13 cellular contexts compared by ENCODE assay signal in the genomic region with DNA sequence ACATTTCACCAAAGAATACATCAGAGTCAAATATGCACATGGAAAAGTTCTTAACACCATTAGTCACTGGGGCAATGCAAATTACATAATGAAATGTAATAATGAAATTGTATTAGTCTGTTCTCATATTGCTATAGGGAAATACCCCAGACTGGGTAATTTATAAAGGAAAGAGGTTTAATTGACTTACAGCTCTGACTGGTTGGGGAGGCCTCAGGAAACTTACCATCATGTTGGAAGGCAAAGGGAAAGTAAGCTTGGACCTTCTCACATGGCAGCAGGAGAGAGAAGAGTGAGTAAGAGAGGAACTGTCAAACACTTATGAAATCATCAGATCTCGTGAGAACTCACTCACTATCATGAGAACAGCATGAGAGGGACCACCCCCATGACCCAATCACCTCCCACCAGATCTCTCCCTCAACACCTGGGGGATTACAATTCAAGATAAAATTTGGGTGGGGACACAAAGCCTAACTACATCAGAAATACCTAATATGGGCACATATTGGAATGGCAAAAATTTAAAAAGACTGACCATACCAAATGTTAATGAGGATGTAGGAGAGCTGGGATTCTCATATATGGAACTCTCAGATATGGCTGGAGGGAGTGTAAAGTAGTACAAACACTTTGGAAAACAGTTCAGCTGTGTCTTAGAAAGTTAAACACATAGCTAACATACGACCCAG.
DNase-seq lines count a peak whose midpoint lies in the region; ATAC-seq, FAIRE-seq and TF ChIP-seq lines count a peak whose summit lies in the region.
"Had no signal": no experiment of that assay in that cellular context is flagged by ENCODE, and none has a peak within 500 bp of the region (broad histone marks: within the 10 kb centered on the region; RNA-seq: fewer than 3 reads in every experiment).

No MANE protein-coding gene starts in this region.

- no peak overlapping the region for H3K4me3 Mint-ChIP-seq in activated CD4-positive, alpha-beta T cell treated with anti-CD3 and anti-CD28 coated beads for 36 hours
- H3K4me3 Mint-ChIP-seq in HFFc6 = peak overlapping the region; percentile 1; the same call in 1 of the 2 replicates
- H3K4me3 Mint-ChIP-seq: neural progenitor cell had no signal

- no peak overlapping the region for H3K4me2 ChIP-seq in mesenchymal stem cell (ENCODE audit: low read length, poor library complexity, severe bottlenecking)
- H3K4me2 ChIP-seq: neural progenitor cell, PC-9 had no signal

- H3K4me1 ChIP-seq in mesenchymal stem cell (ENCODE audit: control insufficient read depth, insufficient read depth, low read depth, low read length) (peaks cover 3% of the 10 kb centered on the region), tibial artery (peaks cover 0 to 34% (median 10%) of the 10 kb centered on the region in 4 donors)
- H3K4me1 ChIP-seq: neural progenitor cell, testis had no signal

- no peak overlapping the region for H3K4ac ChIP-seq in mesenchymal stem cell (ENCODE audit: low read depth in 1 of 2, low read length in 2 of 2)

- no peaks in the 10 kb centered on the region for H3K79me1 ChIP-seq in mesenchymal stem cell (replicated peaks; ENCODE audit: low read length, poor library complexity, severe bottlenecking)

- H3K27me3 ChIP-seq in mesenchymal stem cell (ENCODE audit: control insufficient read depth in 1 of 2, insufficient read depth in 1 of 2, low read length in 2 of 2) (no peaks in the 10 kb centered on the region), tibial artery (no peaks in the 10 kb centered on the region)
- H3K27me3 ChIP-seq: neural progenitor cell, testis had no signal

- peak; percentile 25 for ATAC-seq in activated CD4-positive, alpha-beta T cell treated with anti-CD3 and anti-CD28 coated beads for 36 hours
- no peak for ATAC-seq in Right ventricle myocardium superior (ENCODE audit: poor library complexity)

- H3K14ac ChIP-seq in mesenchymal stem cell (ENCODE audit: low read length in 2 of 2) = no peak overlapping the region

- H2BK120ac ChIP-seq in mesenchymal stem cell (ENCODE audit: low read depth, low read length) = no peak overlapping the region

- no peak overlapping the region for H4K8ac ChIP-seq in mesenchymal stem cell (ENCODE audit: low read length)

- no peak for FAIRE-seq in urothelium cell line (lab: Jason Lieb, UNC)
- FAIRE-seq: D721Med had no signal

- no CpG with 5 or more reads among the region's 2 CpGs for WGBS in mesenchymal stem cell

- H3K36me3 ChIP-seq in mesenchymal stem cell (ENCODE audit: control insufficient read depth in 1 of 2, insufficient read depth in 2 of 2, low read depth in 1 of 2, low read length in 2 of 2) (no peaks in the 10 kb centered on the region), tibial artery (no peaks in the 10 kb centered on the region)
- H3K36me3 ChIP-seq: neural progenitor cell had no signal

- no peak overlapping the region for H2BK15ac ChIP-seq in mesenchymal stem cell (ENCODE audit: low read depth, poor library complexity, severe bottlenecking)

- POLR2A ChIA-PET in activated CD4-positive, alpha-beta T cell treated with anti-CD3 and anti-CD28 coated beads for 36 hours (lab: Charles Lee) = no interaction called here

- intact Hi-C loops in activated CD4-positive, alpha-beta T cell treated with anti-CD3 and anti-CD28 coated beads for 36 hours (cut with DNase I, micrococcal nuclease) = no loop called here
- intact Hi-C loops in Right ventricle myocardium superior (cut with DNase I) = no loop called here
- intact Hi-C loops in tibial artery (cut with DNase I; ENCODE audit: low total_unique reads) = no loop called here

- no peak overlapping the region for H2AFZ ChIP-seq in mesenchymal stem cell (ENCODE audit: low read depth, low read length)
- H2AFZ ChIP-seq: neural progenitor cell, PC-9 had no signal

- H3K9me3 ChIP-seq in mesenchymal stem cell (ENCODE audit: control insufficient read depth, low read length) = peaks cover 19% of the 10 kb centered on the region
- H3K9me3 ChIP-seq in tibial artery = no peaks in the 10 kb centered on the region
- H3K9me3 ChIP-seq: testis had no signal

- H2BK12ac ChIP-seq in mesenchymal stem cell (ENCODE audit: low read length in 2 of 2) = no peak overlapping the region

- CTCF ChIA-PET in activated CD4-positive, alpha-beta T cell treated with anti-CD3 and anti-CD28 coated beads for 36 hours (lab: Charles Lee) = interaction anchor here (1.0 to 1.2 kb wide), 2 partner anchors 33 to 99 kb away, joined by 3 read pairs; no protein-coding TSS in a partner anchor

- H2BK5ac ChIP-seq in mesenchymal stem cell (ENCODE audit: low read depth, low read length, poor library complexity, severe bottlenecking) = no peak overlapping the region

- H3K9ac ChIP-seq in mesenchymal stem cell (ENCODE audit: low read length) = no peak overlapping the region
- H3K9ac ChIP-seq: neural progenitor cell had no signal

- no peak overlapping the region for H4K91ac ChIP-seq in mesenchymal stem cell (ENCODE audit: low read length)

- H3K4me3 ChIP-seq in mesenchymal stem cell (ENCODE audit: insufficient read depth in 1 of 2, low read depth in 1 of 2, low read length in 2 of 2) = no peak overlapping the region
- no peak overlapping the region for H3K4me3 ChIP-seq in tibial artery
- H3K4me3 ChIP-seq: neural progenitor cell, PC-9, testis had no signal

- H3K27ac ChIP-seq in mesenchymal stem cell (ENCODE audit: low read length, poor library complexity, severe bottlenecking) (no peak overlapping the region), tibial artery (no peak overlapping the region)
- H3K27ac ChIP-seq: neural progenitor cell, PC-9, testis had no signal

- H2AK5ac ChIP-seq in mesenchymal stem cell (ENCODE audit: low read length, severe bottlenecking) = no peak overlapping the region

- H3K23ac ChIP-seq in mesenchymal stem cell (ENCODE audit: low read length in 2 of 2) = no peak overlapping the region

- no peak for TF ChIP-seq CTCF in HFFc6 (IDR thresholded peaks at IDR 0.05)
- TF ChIP-seq CTCF in tibial artery (IDR thresholded peaks at IDR 0.05) = no peak

- no peak for DNase-seq in activated CD4-positive, alpha-beta T cell treated with anti-CD3 and anti-CD28 coated beads for 36 hours
- DNase-seq in activated CD4-positive, alpha-beta T cell treated with anti-CD3 and anti-CD28 coated beads for 1 hour = no peak
- DNase-seq in HFFc6 = no peak
- peak; percentile 44 for DNase-seq in activated naive CD4-positive, alpha-beta T cell treated with anti-CD3 and anti-CD28 coated beads, Interleukin-2, amount 50 U/mL, for 16 hours
- DNase-seq in mesenchymal stem cell = peak; percentile 37
- no peak for DNase-seq in Right ventricle myocardium superior
- no peak for DNase-seq in tibial artery
- no peak for DNase-seq in urothelium cell line (ENCODE audit: low spot score)
- DNase-seq: NCI-H446, PC-9, testis had no signal

- H3K27me3 Mint-ChIP-seq in activated CD4-positive, alpha-beta T cell treated with anti-CD3 and anti-CD28 coated beads for 36 hours = no peaks in the 10 kb centered on the region
- H3K27me3 Mint-ChIP-seq in HFFc6 (ENCODE audit: insufficient read depth) = peaks cover 1% of the 10 kb centered on the region; the same call in 1 of the 2 replicates

- peaks cover 66% of the 10 kb centered on the region for H3K4me1 Mint-ChIP-seq in activated CD4-positive, alpha-beta T cell treated with anti-CD3 and anti-CD28 coated beads for 36 hours
- H3K4me1 Mint-ChIP-seq in HFFc6 (ENCODE audit: low read depth) = peaks cover 56% of the 10 kb centered on the region
- H3K4me1 Mint-ChIP-seq: neural progenitor cell had no signal

- peaks cover 26% of the 10 kb centered on the region for H3K9me3 Mint-ChIP-seq in activated CD4-positive, alpha-beta T cell treated with anti-CD3 and anti-CD28 coated beads for 36 hours (ENCODE audit: low read depth)
- peaks cover 18% of the 10 kb centered on the region for H3K9me3 Mint-ChIP-seq in HFFc6

- H3K36me3 Mint-ChIP-seq in activated CD4-positive, alpha-beta T cell treated with anti-CD3 and anti-CD28 coated beads for 36 hours (ENCODE audit: low read depth) = peaks cover 22% of the 10 kb centered on the region
- peaks cover 17% of the 10 kb centered on the region for H3K36me3 Mint-ChIP-seq in HFFc6 (ENCODE audit: low read depth)
- H3K36me3 Mint-ChIP-seq: neural progenitor cell had no signal

- peak overlapping the region; percentile 80 for H3K27ac Mint-ChIP-seq in activated CD4-positive, alpha-beta T cell treated with anti-CD3 and anti-CD28 coated beads for 36 hours
- peak overlapping the region; percentile 49 for H3K27ac Mint-ChIP-seq in HFFc6
- H3K27ac Mint-ChIP-seq: neural progenitor cell had no signal

- H3K18ac ChIP-seq in mesenchymal stem cell (ENCODE audit: low read depth in 1 of 2, low read length in 2 of 2) = peak overlapping the region in 1 of 2 experiments; percentile 34

Comparison
In these comparisons a context has a peak if more than half of its experiments do, and no peak if none do; other contexts are left out.
1. DNase-seq: peak in activated naive CD4-positive, alpha-beta T cell treated with anti-CD3 and anti-CD28 coated beads, Interleukin-2, amount 50 U/mL, for 16 hours (single experiment) and mesenchymal stem cell (single experiment); none in activated CD4-positive, alpha-beta T cell treated with anti-CD3 and anti-CD28 coated beads for 36 hours (single experiment), activated CD4-positive, alpha-beta T cell treated with anti-CD3 and anti-CD28 coated beads for 1 hour (single experiment), HFFc6 (single experiment), Right ventricle myocardium superior (single experiment), tibial artery (0 of 2) and urothelium cell line (single experiment).